Comparison of ENCODE assay signal across 9 cellular contexts in genomic region chr11:10742460-10743208, GRCh38. TPM values are rescaled to one million over a fixed set of nuclear protein-coding genes. Genes with fewer than 3 reads are reported as not detected.
DNase-seq lines count a peak whose midpoint lies in the region; ATAC-seq, FAIRE-seq and TF ChIP-seq lines count a peak whose summit lies in the region.
"Had no signal": no experiment of that assay in that cellular context is flagged by ENCODE, and none has a peak within 500 bp of the region (broad histone marks: within the 10 kb centered on the region; RNA-seq: fewer than 3 reads in every experiment).

No MANE protein-coding gene starts in this region.

- H3K27me3 ChIP-seq in Caco-2 (replicated peaks; ENCODE audit: control insufficient read depth, insufficient read depth, low read length) (no peaks in the 10 kb centered on the region), HepG2 (ENCODE audit: control insufficient read depth in 1 of 2, insufficient read depth in 2 of 2, low read length in 2 of 2) (peaks cover 2 to 8% of the 10 kb centered on the region in 2 experiments; a peak in 2 of 5 replicates)

- H3K4me2 ChIP-seq in HepG2 (ENCODE audit: low read depth, low read length): no peak overlapping the region

- H3K36me3 ChIP-seq in Caco-2 (ENCODE audit: control insufficient read depth, insufficient read depth, low read length): no peaks in the 10 kb centered on the region
- no peaks in the 10 kb centered on the region for H3K36me3 ChIP-seq in HepG2 (replicated peaks in 1 of 2; ENCODE audit: control insufficient read depth in 1 of 2, insufficient read depth in 2 of 2, low read length in 2 of 2)

- TF ChIP-seq RAD21 in HepG2 (CRISPR knock-in tag; IDR thresholded peaks at IDR 0.05): no peak

- no peak overlapping the region for H3K4me3 Mint-ChIP-seq in Caco-2 (ENCODE audit: unreplicated experiment)
- H3K4me3 Mint-ChIP-seq in activated T-helper 17 cell treated with anti-CD3 and anti-CD28 coated beads, Interleukin-2, amount 50 U/mL, for 72 hours: peak overlapping the region; percentile 64

- CTCF ChIA-PET in Caco-2 (lab: Charles Lee): no interaction called here
- CTCF ChIA-PET in HepG2 (lab: Yijun Ruan, JAX; ENCODE audit: low intra/inter-chr PET ratio, low total read pairs): no interaction called here

- H4K20me1 ChIP-seq in HepG2 (ENCODE audit: insufficient read depth, low read length): no peaks in the 10 kb centered on the region

- ATAC-seq in activated T-helper 17 cell treated with anti-CD3 and anti-CD28 coated beads, Interleukin-2, amount 50 U/mL, for 72 hours (replicated peaks): peak; percentile 99
- ATAC-seq in HepG2 (peak; percentile 47; the same call in 1 of the 3 replicates), HG03135 (IDR thresholded peaks at IDR 0.05; ENCODE audit: unreplicated experiment) (no peak)

- H3K4me3 ChIP-seq in Caco-2 (ENCODE audit: low read depth, low read length) (no peak overlapping the region), HepG2 (replicated peaks in 1 of 3; ENCODE audit: insufficient read depth in 1 of 3, low read depth in 2 of 3, low read length in 3 of 3) (no peak overlapping the region)

- FAIRE-seq in HepG2 (lab: Jason Lieb, UNC): no peak

- TF ChIP-seq POLR2A in HepG2 (IDR thresholded peaks at IDR 0.05; ENCODE audit: insufficient read depth in 1 of 2, low read depth in 2 of 2, low read length in 2 of 2): no peak

- intact Hi-C loops in Caco-2 (cut with micrococcal nuclease; ENCODE audit: unreplicated experiment) (no loop called here), HepG2 (cut with micrococcal nuclease; ENCODE audit: unreplicated experiment) (no loop called here)

- WGBS in HepG2 (ENCODE audit: low lambda C conversion rate): 32% methylated on average over 9 of the region's 9 CpGs

- peaks cover 17% of the 10 kb centered on the region for H3K4me1 ChIP-seq in Caco-2
- peaks cover 16% of the 10 kb centered on the region for H3K4me1 ChIP-seq in HepG2 (ENCODE audit: insufficient read depth, low read length)

- no peaks in the 10 kb centered on the region for H3K27me3 Mint-ChIP-seq in Caco-2 (ENCODE audit: insufficient read depth, unreplicated experiment)
- H3K27me3 Mint-ChIP-seq in activated T-helper 17 cell treated with anti-CD3 and anti-CD28 coated beads, Interleukin-2, amount 50 U/mL, for 72 hours: no peaks in the 10 kb centered on the region

- DNase-seq in Caco-2 (no peak), HT1080 (ENCODE audit: low read depth) (peak; percentile 25), HepG2 (ENCODE audit: low spot score) (no peak), NCI-H1048 (lab: John Stamatoyannopoulos, UW) (no peak), SKM-1 treated with dmso at 0.1 percent for 144 hours (lab: John Stamatoyannopoulos, UW; ENCODE audit: unreplicated experiment) (no peak), GM10266 (ENCODE audit: extremely low spot score) (no peak)
- DNase-seq: stimulated activated CD4-positive, alpha-beta T cell treated with anti-CD3 and anti-CD28 coated beads, Interleukin-4, amount 100 ng/mL, for 4 hours had no signal

- H3K79me2 ChIP-seq in HepG2 (ENCODE audit: insufficient read depth, low read length): no peaks in the 10 kb centered on the region

- no peak overlapping the region for H2AFZ ChIP-seq in HepG2 (ENCODE audit: low read length)

- TF ChIP-seq CTCF in Caco-2 (IDR thresholded peaks at IDR 0.05; ENCODE audit: insufficient read depth in 1 of 2, low read depth in 1 of 2, low read length in 1 of 2, severe bottlenecking in 1 of 2, unreplicated experiment in 1 of 2): no peak
- no peak for TF ChIP-seq CTCF in HepG2 (CRISPR knock-in tag; IDR thresholded peaks at IDR 0.05)
- TF ChIP-seq CTCF in GM10266 (IDR thresholded peaks at IDR 0.05; ENCODE audit: control insufficient read depth, insufficient read depth, low read depth, missing control alignments): no peak

- no peaks in the 10 kb centered on the region for H3K9me3 Mint-ChIP-seq in Caco-2 (ENCODE audit: unreplicated experiment)
- H3K9me3 Mint-ChIP-seq in activated T-helper 17 cell treated with anti-CD3 and anti-CD28 coated beads, Interleukin-2, amount 50 U/mL, for 72 hours: no peaks in the 10 kb centered on the region

- H3K4me1 Mint-ChIP-seq in Caco-2 (ENCODE audit: low read depth, unreplicated experiment): peaks cover 27% of the 10 kb centered on the region
- peaks cover 28% of the 10 kb centered on the region for H3K4me1 Mint-ChIP-seq in activated T-helper 17 cell treated with anti-CD3 and anti-CD28 coated beads, Interleukin-2, amount 50 U/mL, for 72 hours

- TF ChIP-seq EP300 in HepG2 (IDR thresholded peaks at IDR 0.05; ENCODE audit: low read depth in 2 of 2, low read length in 2 of 2): no peak
- TF ChIP-seq EP300 in HepG2 (CRISPR knock-in tag; IDR thresholded peaks at IDR 0.05; ENCODE audit: borderline replicate concordance): no peak

- no peak overlapping the region for H3K27ac ChIP-seq in HepG2 (ENCODE audit: extremely low read length, insufficient read depth, low read length)

- POLR2A ChIA-PET in Caco-2 (lab: Charles Lee) (no interaction called here), HepG2 (lab: Yijun Ruan, JAX) (interaction anchor here (1.3 kb wide), 1 partner anchor 8 kb away, joined by 6 read pairs; the partner anchor contains the start of gene CTR9)

- BruUV-seq in Caco-2 (replicated peaks; lab: Mats Ljungman, UMichigan): no TSS peak
- no TSS peak for BruUV-seq in HepG2 (replicated peaks; lab: Mats Ljungman, UMichigan)

- in situ Hi-C loops in HepG2 (cut with HindIII; ENCODE audit: extremely low pct_ligation_motif_present, low pct_unique_long_range_greater_than_20kb): no loop called here

- H3K9me3 ChIP-seq in Caco-2: no peaks in the 10 kb centered on the region
- no peaks in the 10 kb centered on the region for H3K9me3 ChIP-seq in HepG2 (ENCODE audit: low read length)

- H3K27ac Mint-ChIP-seq in Caco-2 (ENCODE audit: unreplicated experiment): peak overlapping the region; percentile 50
- peak overlapping the region; percentile 76 for H3K27ac Mint-ChIP-seq in activated T-helper 17 cell treated with anti-CD3 and anti-CD28 coated beads, Interleukin-2, amount 50 U/mL, for 72 hours

- H3K36me3 Mint-ChIP-seq in Caco-2 (ENCODE audit: insufficient read depth, unreplicated experiment): no peaks in the 10 kb centered on the region
- H3K36me3 Mint-ChIP-seq in activated T-helper 17 cell treated with anti-CD3 and anti-CD28 coated beads, Interleukin-2, amount 50 U/mL, for 72 hours (ENCODE audit: low read depth): no peaks in the 10 kb centered on the region

- H3K9ac ChIP-seq in HepG2 (ENCODE audit: insufficient read depth, low read depth, low read length): no peak overlapping the region

RNA-seq across cellular contexts. Expression of gene CTR9, which starts 8.4 kb away (rescaled TPM):
- 51.1 and 54.0 TPM in 2 replicates for total RNA-seq in Caco-2 (2022)
- total RNA-seq in HT1080 (2014; rRNA removed; shearing (Covaris generic)): 26.4 and 31.0 TPM in 2 replicates
- polyA plus RNA-seq in HT1080 (2015; cell fraction: cytosol; rRNA removed): 32.2 and 35.9 TPM in 2 replicates
- 85.0 and 89.8 TPM in 2 replicates for polyA plus RNA-seq in HT1080 (2015; cell fraction: nucleus; rRNA removed)
- 10 to 100 TPM; 34.0 to 47.4 TPM for total RNA-seq in activated T-helper 17 cell treated with anti-CD3 and anti-CD28 coated beads, Interleukin-2, amount 50 U/mL, for 72 hours
- 22.1 and 35.9 TPM in 2 replicates for total RNA-seq in HepG2 (2016; rRNA removed; fragmentation: Illumina TruSeq; extraction: Trizol)
- 2.4 and 2.7 TPM in 2 replicates for total RNA-seq in HepG2 (2016; cell fraction: cytosol; rRNA removed; fragmentation: Illumina TruSeq; extraction: Trizol; ENCODE audit: low read depth)
- 20.3 and 33.1 TPM in 2 replicates for total RNA-seq in HepG2 (2016; cell fraction: insoluble cytoplasmic fraction; rRNA removed; fragmentation: Illumina TruSeq; extraction: Trizol)
- 7.5 and 8.7 TPM in 2 replicates for total RNA-seq in HepG2 (2016; cell fraction: membrane; rRNA removed; fragmentation: Illumina TruSeq; extraction: Trizol)
- 14.9 and 16.5 TPM in 2 replicates for total RNA-seq in HepG2 (2016; cell fraction: nucleus; rRNA removed; fragmentation: Illumina TruSeq; extraction: Trizol)
- polyA plus RNA-seq in HepG2 (2011; rRNA removed): 6.1 and 6.6 TPM in 2 replicates
- 3.1 and 4.9 TPM in 2 replicates for polyA plus RNA-seq in HepG2 (2011; cell fraction: cytosol; rRNA removed)
- polyA plus RNA-seq in HepG2 (2011; cell fraction: nucleus; rRNA removed): 2.9 and 4.3 TPM in 2 replicates
- 9.8 and 14.0 TPM in 2 replicates for polyA plus RNA-seq in HepG2 (2012)
- 0.71 and 0.75 TPM in 2 replicates for polyA plus RNA-seq in HepG2 (2016; cell fraction: cytosol; fragmentation: Illumina TruSeq; extraction: Trizol; ENCODE audit: low read depth)
- 31.0 and 31.2 TPM in 2 replicates for polyA plus RNA-seq in HepG2 (2016; cell fraction: insoluble cytoplasmic fraction; fragmentation: Illumina TruSeq; extraction: Trizol; ENCODE audit: low read depth)
- polyA plus RNA-seq in HepG2 (2016; cell fraction: membrane; fragmentation: Illumina TruSeq; extraction: Trizol; ENCODE audit: low read depth): 1.8 and 2.6 TPM in 2 replicates
- polyA plus RNA-seq in HepG2 (2016; cell fraction: nucleus; fragmentation: Illumina TruSeq; extraction: Trizol; ENCODE audit: insufficient read depth, low read depth): 15.6 and 16.5 TPM in 2 replicates
- 3.0 and 9.8 TPM in 2 replicates for polyA minus RNA-seq in HepG2 (2011; rRNA and poly(A)+ RNA removed; ENCODE audit: low replicate concordance)
- polyA minus RNA-seq in HepG2 (2011; cell fraction: cytosol; rRNA and poly(A)+ RNA removed): 8.4 and 12.7 TPM in 2 replicates
- 14.3 and 19.4 TPM in 2 replicates for polyA minus RNA-seq in HepG2 (2011; cell fraction: nucleus; rRNA and poly(A)+ RNA removed)

RNA-seq across cellular contexts. Expression of gene IRAG1, which starts 49.1 kb away (rescaled TPM):
- total RNA-seq in Caco-2 (2022) (0.35 and 0.64 TPM in 2 replicates), HepG2 (2016; rRNA removed; fragmentation: Illumina TruSeq; extraction: Trizol) (0.13 TPM in 2 replicates)
- 0.02 TPM in 1 of 2 replicates, not detected in the other for total RNA-seq in HT1080 (2014; rRNA removed; shearing (Covaris generic))
- polyA plus RNA-seq in HT1080 (2015; cell fraction: cytosol; rRNA removed): 0.06 and 0.09 TPM in 2 replicates
- polyA plus RNA-seq in HT1080 (2015; cell fraction: nucleus; rRNA removed): 0.08 TPM in 1 of 2 replicates, not detected in the other
- under 1 TPM in 1 of 2 donors, not detected in 1; 0.13 TPM for total RNA-seq in activated T-helper 17 cell treated with anti-CD3 and anti-CD28 coated beads, Interleukin-2, amount 50 U/mL, for 72 hours
- 0.18 TPM in 1 of 2 replicates, not detected in the other for total RNA-seq in HepG2 (2016; cell fraction: cytosol; rRNA removed; fragmentation: Illumina TruSeq; extraction: Trizol; ENCODE audit: low read depth)
- 0.13 and 0.16 TPM in 2 replicates for total RNA-seq in HepG2 (2016; cell fraction: insoluble cytoplasmic fraction; rRNA removed; fragmentation: Illumina TruSeq; extraction: Trizol)
- total RNA-seq in HepG2 (2016; cell fraction: membrane; rRNA removed; fragmentation: Illumina TruSeq; extraction: Trizol): 0.07 and 0.31 TPM in 2 replicates
- total RNA-seq in HepG2 (2016; cell fraction: nucleus; rRNA removed; fragmentation: Illumina TruSeq; extraction: Trizol): 0.09 TPM in 1 of 2 replicates, not detected in the other
- polyA plus RNA-seq in HepG2 (2011; rRNA removed): 0.20 and 0.29 TPM in 2 replicates
- polyA plus RNA-seq in HepG2 (2011; cell fraction: cytosol; rRNA removed): 0.13 and 0.19 TPM in 2 replicates
- 0.19 and 0.29 TPM in 2 replicates for polyA plus RNA-seq in HepG2 (2011; cell fraction: nucleus; rRNA removed)
- polyA plus RNA-seq in HepG2 (2012): 0.05 and 0.15 TPM in 2 replicates
- 0.01 TPM in 1 of 2 replicates, not detected in the other for polyA plus RNA-seq in HepG2 (2016; cell fraction: cytosol; fragmentation: Illumina TruSeq; extraction: Trizol; ENCODE audit: low read depth)
- 0.10 and 0.15 TPM in 2 replicates for polyA plus RNA-seq in HepG2 (2016; cell fraction: insoluble cytoplasmic fraction; fragmentation: Illumina TruSeq; extraction: Trizol; ENCODE audit: low read depth)
- polyA plus RNA-seq in HepG2 (2016; cell fraction: membrane; fragmentation: Illumina TruSeq; extraction: Trizol; ENCODE audit: low read depth): 0.05 TPM in 1 of 2 replicates, not detected in the other
- 0.17 and 0.19 TPM in 2 replicates for polyA plus RNA-seq in HepG2 (2016; cell fraction: nucleus; fragmentation: Illumina TruSeq; extraction: Trizol; ENCODE audit: insufficient read depth, low read depth)
- 0.36 TPM in 1 of 2 replicates, not detected in the other for polyA minus RNA-seq in HepG2 (2011; rRNA and poly(A)+ RNA removed; ENCODE audit: low replicate concordance)
- polyA minus RNA-seq in HepG2 (2011; cell fraction: cytosol; rRNA and poly(A)+ RNA removed): 0.09 and 0.20 TPM in 2 replicates
- polyA minus RNA-seq in HepG2 (2011; cell fraction: nucleus; rRNA and poly(A)+ RNA removed): 0.25 and 0.26 TPM in 2 replicates
